ENCODE assay signal across 12 cellular contexts in genomic region chr4:101682946-101683345, GRCh38.
"Had no signal": no experiment of that assay in that cellular context is flagged by ENCODE, and none has a peak within 500 bp of the region (broad histone marks: within the 10 kb centered on the region; RNA-seq: fewer than 3 reads in every experiment).

No MANE protein-coding gene starts in this region.

- ATAC-seq: activated CD4-positive, alpha-beta T cell treated with anti-CD3 and anti-CD28 coated beads for 36 hours; activated CD8-positive, alpha-beta T cell treated with anti-CD3 and anti-CD28 coated beads for 36 hours; activated T-cell treated with anti-CD3 and anti-CD28 coated beads, Interleukin-2, amount 50 U/mL, for 72 hours; left cardiac atrium; naive thymus-derived CD4-positive, alpha-beta T cell had no signal

- H3K36me3 Mint-ChIP-seq: activated naive CD8-positive, alpha-beta T cell treated with anti-CD3 and anti-CD28 coated beads, Interleukin-2, amount 10 ng/mL, durations not matched to agents 7 days and 5 days; naive thymus-derived CD4-positive, alpha-beta T cell had no signal

- H3K4me3 Mint-ChIP-seq: activated CD4-positive, alpha-beta T cell treated with anti-CD3 and anti-CD28 coated beads for 36 hours; activated CD8-positive, alpha-beta T cell treated with anti-CD3 and anti-CD28 coated beads for 36 hours; activated naive CD8-positive, alpha-beta T cell treated with anti-CD3 and anti-CD28 coated beads, Interleukin-2, amount 10 ng/mL, durations not matched to agents 7 days and 5 days; activated T-cell treated with anti-CD3 and anti-CD28 coated beads, Interleukin-2, amount 50 U/mL, for 72 hours; naive thymus-derived CD4-positive, alpha-beta T cell had no signal

- H3K9me3 Mint-ChIP-seq: activated CD8-positive, alpha-beta T cell treated with anti-CD3 and anti-CD28 coated beads for 36 hours; activated T-cell treated with anti-CD3 and anti-CD28 coated beads, Interleukin-2, amount 50 U/mL, for 72 hours had no signal

- DNase-seq: activated CD4-positive, alpha-beta T cell treated with anti-CD3 and anti-CD28 coated beads for 36 hours; activated CD8-positive, alpha-beta memory T cell treated with anti-CD3 and anti-CD28 coated beads, Interleukin-2, amount 50 U/mL, for 4 hours; activated CD8-positive, alpha-beta T cell treated with anti-CD3 and anti-CD28 coated beads for 36 hours; activated gamma-delta T cell treated with Interleukin-2 at 50 U/mL for 16 hours; activated naive CD8-positive, alpha-beta T cell treated with anti-CD3 and anti-CD28 coated beads, Interleukin-2, amount 10 ng/mL, durations not matched to agents 7 days and 5 days; activated T-cell treated with anti-CD3 and anti-CD28 coated beads, Interleukin-2, amount 50 U/mL, for 72 hours; anterior cingulate cortex; hypothalamus; left cardiac atrium; midbrain; naive thymus-derived CD4-positive, alpha-beta T cell; stomach had no signal

- H3K27ac Mint-ChIP-seq: activated CD4-positive, alpha-beta T cell treated with anti-CD3 and anti-CD28 coated beads for 36 hours; activated CD8-positive, alpha-beta T cell treated with anti-CD3 and anti-CD28 coated beads for 36 hours; activated naive CD8-positive, alpha-beta T cell treated with anti-CD3 and anti-CD28 coated beads, Interleukin-2, amount 10 ng/mL, durations not matched to agents 7 days and 5 days; activated T-cell treated with anti-CD3 and anti-CD28 coated beads, Interleukin-2, amount 50 U/mL, for 72 hours; naive thymus-derived CD4-positive, alpha-beta T cell had no signal

- H3K4me1 Mint-ChIP-seq: activated CD4-positive, alpha-beta T cell treated with anti-CD3 and anti-CD28 coated beads for 36 hours; activated naive CD8-positive, alpha-beta T cell treated with anti-CD3 and anti-CD28 coated beads, Interleukin-2, amount 10 ng/mL, durations not matched to agents 7 days and 5 days; naive thymus-derived CD4-positive, alpha-beta T cell had no signal
